In genomic region chr1:179302076-179302475, GRCh38 we compare ENCODE assay signal across 18 cellular contexts.
"Had no signal": no experiment of that assay in that cellular context is flagged by ENCODE, and none has a peak within 500 bp of the region (broad histone marks: within the 10 kb centered on the region; RNA-seq: fewer than 3 reads in every experiment).

No MANE protein-coding gene starts in this region.

- H3K27ac ChIP-seq: coronary artery, gastrocnemius medialis, heart left ventricle, lower lobe of right lung, pancreas, tibial artery had no signal

- FAIRE-seq: pancreas, urothelium cell line had no signal

- H3K27ac Mint-ChIP-seq: activated CD4-positive, alpha-beta T cell treated with anti-CD3 and anti-CD28 coated beads, Interleukin-2, amount 10 ng/mL, durations not matched to agents 24 days and 14 days; activated naive CD4-positive, alpha-beta T cell treated with anti-CD3 and anti-CD28 coated beads for 36 hours had no signal

- H3K27me3 Mint-ChIP-seq: activated CD4-positive, alpha-beta T cell treated with anti-CD3 and anti-CD28 coated beads, Interleukin-2, amount 10 ng/mL, durations not matched to agents 24 days and 14 days; activated T-helper 17 cell treated with anti-CD3 and anti-CD28 coated beads, Interleukin-2, amount 50 U/mL, for 72 hours; stimulated activated naive B cell treated with anti-CD40 and anti-IgM and Interleukin-4, amounts not matched to agents 10 μg/mL and 1 μg/mL and 100 μg/mL, for 72 hours had no signal

- H3K4me3 ChIP-seq: coronary artery, gastrocnemius medialis, heart left ventricle, lower lobe of right lung, pancreas, tibial artery had no signal

- ATAC-seq: activated T-helper 17 cell treated with anti-CD3 and anti-CD28 coated beads, Interleukin-2, amount 50 U/mL, for 72 hours; gastrocnemius medialis; heart left ventricle; left cardiac atrium; lower lobe of right lung; pancreas; stimulated activated naive B cell treated with anti-CD40 and anti-IgM and Interleukin-4, amounts not matched to agents 10 μg/mL and 1 μg/mL and 100 μg/mL, for 72 hours had no signal

- H3K36me3 ChIP-seq: pancreas had no signal

- H3K27me3 ChIP-seq: gastrocnemius medialis, heart left ventricle, pancreas, tibial artery had no signal

- DNase-seq: activated CD4-positive, alpha-beta T cell treated with anti-CD3 and anti-CD28 coated beads, Interleukin-2, amount 10 ng/mL, durations not matched to agents 24 days and 14 days; activated CD4-positive, CD25-positive, alpha-beta regulatory T cell; activated CD8-positive, alpha-beta memory T cell treated with anti-CD3 and anti-CD28 coated beads, Interleukin-2, amount 50 U/mL, for 48 hours; activated naive CD4-positive, alpha-beta T cell treated with anti-CD3 and anti-CD28 coated beads for 36 hours; amniotic stem cell; central memory CD4-positive, alpha-beta T cell; effector CD8-positive, alpha-beta T cell; gastrocnemius medialis; heart left ventricle; left cardiac atrium; lower lobe of right lung; pancreas; stimulated activated CD4-positive, alpha-beta T cell treated with anti-CD3 and anti-CD28 coated beads, Interleukin-2, amount 100 ng/mL, for 48 hours; stimulated activated naive B cell treated with anti-CD40 and anti-IgM and Interleukin-4, amounts not matched to agents 10 μg/mL and 1 μg/mL and 100 μg/mL, for 72 hours; tibial artery had no signal

- H3K9me3 Mint-ChIP-seq: activated CD4-positive, alpha-beta T cell treated with anti-CD3 and anti-CD28 coated beads, Interleukin-2, amount 10 ng/mL, durations not matched to agents 24 days and 14 days; activated naive CD4-positive, alpha-beta T cell treated with anti-CD3 and anti-CD28 coated beads for 36 hours; activated T-helper 17 cell treated with anti-CD3 and anti-CD28 coated beads, Interleukin-2, amount 50 U/mL, for 72 hours had no signal

- H3K4me3 Mint-ChIP-seq: activated CD4-positive, alpha-beta T cell treated with anti-CD3 and anti-CD28 coated beads, Interleukin-2, amount 10 ng/mL, durations not matched to agents 24 days and 14 days; activated naive CD4-positive, alpha-beta T cell treated with anti-CD3 and anti-CD28 coated beads for 36 hours had no signal

- H3K9me3 ChIP-seq: gastrocnemius medialis, heart left ventricle, lower lobe of right lung, pancreas, tibial artery had no signal

- H3K4me1 ChIP-seq: gastrocnemius medialis, tibial artery had no signal
